Comparison of ENCODE assay signal across 14 cellular contexts in the genomic region with DNA sequence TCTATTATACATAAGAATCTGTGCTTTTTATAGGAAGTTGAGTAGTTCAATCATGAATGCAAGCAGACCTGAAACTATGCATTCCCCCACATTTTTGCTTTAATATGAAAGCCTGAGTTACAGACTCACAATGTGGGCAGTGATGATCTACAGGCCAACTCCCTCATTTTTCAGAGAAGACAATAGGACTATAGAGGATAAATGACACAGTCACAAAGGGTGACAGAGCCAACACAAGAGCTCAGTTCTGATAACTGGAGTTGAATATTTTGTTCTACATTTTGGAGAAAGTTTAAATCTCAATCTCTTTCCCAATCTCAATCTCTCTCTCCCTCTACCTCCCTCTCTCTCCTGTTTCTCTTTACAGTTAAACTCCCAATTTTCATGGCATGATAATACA. TPM values are rescaled to one million over a fixed set of nuclear protein-coding genes. Genes with fewer than 3 reads are reported as not detected.
DNase-seq lines count a peak whose midpoint lies in the region.
"Had no signal": no experiment of that assay in that cellular context is flagged by ENCODE, and none has a peak within 500 bp of the region (broad histone marks: within the 10 kb centered on the region; RNA-seq: fewer than 3 reads in every experiment).

No MANE protein-coding gene starts in this region.

- peak; percentile 73 for DNase-seq in globus pallidus (ENCODE audit: low spot score)
- peak; percentile 41 for DNase-seq in midbrain (lab: John Stamatoyannopoulos, UW)
- no peak for DNase-seq in mucosa of gallbladder (ENCODE audit: low spot score)
- DNase-seq in mesenteric fat pad (ENCODE audit: low spot score): no peak
- no peak for DNase-seq in NCI-H2081 (lab: John Stamatoyannopoulos, UW)
- DNase-seq: BE2C; CD4-positive, alpha-beta memory T cell; DMS79; GOT3; H9 had no signal

- H3K27ac ChIP-seq in angular gyrus (ENCODE audit: low read depth, low read length): peak overlapping the region; percentile 66
- peak overlapping the region; percentile 80 for H3K27ac ChIP-seq in temporal lobe (ENCODE audit: low read depth, low read length)
- H3K27ac ChIP-seq: C4-2B, HL-60 had no signal

RNA-seq across cellular contexts. Expression of a gene that starts 27.0 kb away (rescaled TPM):
- total RNA-seq in temporal lobe (2.2 TPM), mucosa of gallbladder (49.3 TPM), mesenteric fat pad (14.6 TPM)

Comparison
In these comparisons a context has a peak if more than half of its experiments do, and no peak if none do; other contexts are left out.
1. DNase-seq: peak in globus pallidus (single experiment) and midbrain (single experiment); none in mucosa of gallbladder (single experiment), mesenteric fat pad (single experiment) and NCI-H2081 (0 of 2).